ENCODE assay signal across 19 cellular contexts in the genomic region with DNA sequence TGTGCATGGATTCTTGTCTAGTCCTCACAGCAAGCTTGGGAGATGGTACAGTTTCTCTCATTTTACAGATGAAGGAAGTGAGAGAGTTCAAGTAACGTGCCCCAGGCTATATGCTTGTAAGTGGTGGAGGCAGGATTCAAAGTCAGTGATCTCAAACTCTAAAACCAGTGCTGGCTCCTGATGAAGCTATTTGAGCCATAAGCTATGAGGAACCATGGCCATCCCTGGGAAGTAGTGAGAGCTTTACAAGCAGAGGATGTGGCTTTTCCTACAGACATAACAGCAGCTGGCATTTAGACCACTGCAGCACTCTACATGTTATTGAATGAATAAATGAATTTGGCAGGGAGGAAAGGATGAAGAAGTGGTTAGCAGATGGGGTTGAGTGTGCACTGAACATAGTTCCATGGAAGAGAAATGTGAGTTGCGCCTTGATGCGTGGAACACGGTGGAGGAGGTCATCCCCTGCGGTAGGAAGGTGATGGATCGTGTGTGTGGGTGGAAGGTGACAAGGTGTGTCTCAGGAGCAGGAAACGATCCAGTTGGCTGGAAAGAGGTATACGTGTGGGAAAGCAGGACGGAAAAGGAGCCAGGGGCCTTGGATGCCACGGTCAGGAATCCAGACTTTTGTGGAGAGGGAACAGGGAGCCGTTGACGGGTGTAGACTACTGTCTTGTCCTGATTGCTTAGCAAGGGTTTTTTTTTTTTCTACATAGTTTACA.
"Had no signal": no experiment of that assay in that cellular context is flagged by ENCODE, and none has a peak within 500 bp of the region (broad histone marks: within the 10 kb centered on the region; RNA-seq: fewer than 3 reads in every experiment).

No MANE protein-coding gene starts in this region.

- H3K27me3 ChIP-seq: heart left ventricle, right atrium auricular region, tibial nerve had no signal

- H3K36me3 ChIP-seq: heart left ventricle, left ventricle myocardium inferior, right atrium auricular region, tibial nerve had no signal

- H3K4me3 ChIP-seq: heart left ventricle, left ventricle myocardium inferior, lung, right atrium auricular region, tibial nerve had no signal

- H3K4me1 ChIP-seq: right atrium auricular region had no signal

- DNase-seq: activated CD4-positive, alpha-beta T cell treated with anti-CD3 and anti-CD28 coated beads for 48 hours; activated CD4-positive, alpha-beta T cell treated with anti-CD3 and anti-CD28 coated beads, Interleukin-2, amount 50 U/mL, for 48 hours; activated CD8-positive, alpha-beta memory T cell treated with anti-CD3 and anti-CD28 coated beads for 24 hours; activated effector memory CD4-positive, alpha-beta T cell treated with Interleukin-2 at 50 U/mL for 16 hours; activated naive CD4-positive, alpha-beta T cell treated with Interleukin-2 at 50 U/mL for 16 hours; anterior cingulate cortex; cortex of kidney; effector memory CD8-positive, alpha-beta T cell; heart left ventricle; kidney glomerular epithelial cell; left ventricle myocardium inferior; naive thymus-derived CD4-positive, alpha-beta T cell; stimulated activated CD4-positive, alpha-beta T cell treated with anti-CD3 and anti-CD28 coated beads, Interleukin-15, amount 100 ng/mL, for 24 hours; stimulated activated CD4-positive, alpha-beta T cell treated with anti-CD3 and anti-CD28 coated beads, Interleukin-2, amount 100 ng/mL, for 24 hours; stimulated activated naive B cell treated with anti-CD40 and anti-IgM and Interleukin-4, amounts not matched to agents 10 μg/mL and 1 μg/mL and 100 μg/mL, for 72 hours; T-cell had no signal

- H3K27ac ChIP-seq: heart left ventricle, left ventricle myocardium inferior, right atrium auricular region, tibial nerve had no signal

- ATAC-seq: effector memory CD8-positive, alpha-beta T cell; heart left ventricle; naive thymus-derived CD4-positive, alpha-beta T cell; stimulated activated naive B cell treated with anti-CD40 and anti-IgM and Interleukin-4, amounts not matched to agents 10 μg/mL and 1 μg/mL and 100 μg/mL, for 72 hours; T-cell had no signal

- H3K9me3 ChIP-seq: heart left ventricle, left ventricle myocardium inferior, right atrium auricular region, tibial nerve had no signal
